19 cellular contexts compared by ENCODE assay signal in the genomic region with DNA sequence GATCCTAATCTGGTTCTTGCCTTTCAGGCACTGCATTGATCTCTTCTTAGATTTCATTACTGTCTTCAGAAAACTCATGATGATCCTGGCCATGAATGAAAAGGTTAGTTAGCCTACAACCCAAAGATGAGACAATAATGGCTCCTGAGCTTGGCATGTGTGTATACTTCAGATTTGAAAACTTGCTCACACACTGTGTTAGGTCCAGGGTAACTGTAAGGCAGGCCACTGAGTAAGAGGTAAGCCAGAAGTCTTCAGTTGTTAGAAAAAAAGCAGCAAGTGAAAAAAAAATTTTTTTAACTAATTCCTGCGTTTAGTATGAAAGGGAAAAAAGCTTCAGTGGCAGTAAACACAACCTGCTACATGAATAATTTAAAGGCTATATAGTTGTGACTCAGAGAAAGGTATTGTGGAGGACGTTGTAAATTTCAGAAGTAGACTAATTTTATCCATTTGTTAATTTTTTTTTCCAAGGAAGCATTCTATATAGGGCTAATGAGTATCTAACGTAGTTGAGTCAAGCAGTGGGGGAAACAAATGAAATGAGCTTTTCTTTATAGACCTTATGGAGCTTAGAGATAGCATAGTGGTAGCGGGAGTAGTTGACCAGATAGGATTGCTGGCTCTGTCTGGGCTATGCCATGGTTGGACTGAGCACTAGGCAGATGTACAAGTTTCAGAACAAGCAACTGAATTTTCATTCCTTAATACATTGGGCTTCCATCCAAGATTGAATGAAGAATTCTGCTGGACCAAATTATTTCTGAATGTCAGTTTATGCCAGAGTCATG. TPM values are rescaled to one million over a fixed set of nuclear protein-coding genes. Genes with fewer than 3 reads are reported as not detected.
DNase-seq lines count a peak whose midpoint lies in the region; ATAC-seq and TF ChIP-seq lines count a peak whose summit lies in the region.
"Had no signal": no experiment of that assay in that cellular context is flagged by ENCODE, and none has a peak within 500 bp of the region (broad histone marks: within the 10 kb centered on the region; RNA-seq: fewer than 3 reads in every experiment).

No MANE protein-coding gene starts in this region.

- H3F3A ChIP-seq in MM.1S (ENCODE audit: insufficient read depth, low read length): peaks cover 16% of the 10 kb centered on the region

- H3K27me3 ChIP-seq in MM.1S (replicated peaks; ENCODE audit: insufficient read depth, low read length): no peaks in the 10 kb centered on the region
- H3K27me3 ChIP-seq: body of pancreas, pancreas had no signal

- no peak for DNase-seq in activated T-cell treated with anti-CD3 and anti-CD28 coated beads, Interleukin-2, amount 50 U/mL, for 4 hours
- DNase-seq in activated T-cell treated with anti-CD3 and anti-CD28 coated beads for 4 hours (no peak), MM.1S (no peak), SW 1271 (lab: John Stamatoyannopoulos, UW) (no peak), NCI-H2107 (lab: John Stamatoyannopoulos, UW) (no peak)
- DNase-seq in activated naive CD8-positive, alpha-beta T cell treated with anti-CD3 and anti-CD28 coated beads, Interleukin-2, amount 50 U/mL, for 24 hours: no peak
- DNase-seq: body of pancreas; effector CD4-positive, alpha-beta T cell; GDM1; hippocampal formation; left cardiac atrium; mucosa of descending colon; NCI-H2081 treated with DMSO at 0.1 percent for 48 hours; NCI-H526 treated with DMSO at 0.1 percent for 48 hours; pancreas had no signal

- H3K9me3 Mint-ChIP-seq in activated T-cell treated with anti-CD3 and anti-CD28 coated beads, Interleukin-2, amount 50 U/mL, for 4 hours: no peaks in the 10 kb centered on the region
- H3K9me3 Mint-ChIP-seq in activated naive CD8-positive, alpha-beta T cell treated with anti-CD3 and anti-CD28 coated beads, Interleukin-2, amount 50 U/mL, for 24 hours: no peaks in the 10 kb centered on the region
- no peaks in the 10 kb centered on the region for H3K9me3 Mint-ChIP-seq in stimulated activated memory B cell treated with anti-CD40 and anti-IgM and Interleukin-4, amounts not matched to agents 10 μg/mL and 1 μg/mL and 100 μg/mL, for 72 hours
- H3K9me3 Mint-ChIP-seq: H9 had no signal

- H3K4me2 ChIP-seq in MM.1S (ENCODE audit: low read depth, low read length): no peak overlapping the region; the same call in 1 of the 2 replicates

- H2AFZ ChIP-seq in MM.1S (ENCODE audit: low read length): no peak overlapping the region

- no peaks in the 10 kb centered on the region for H3K27me3 Mint-ChIP-seq in activated T-cell treated with anti-CD3 and anti-CD28 coated beads, Interleukin-2, amount 50 U/mL, for 4 hours (ENCODE audit: low read depth)
- H3K27me3 Mint-ChIP-seq in activated naive CD8-positive, alpha-beta T cell treated with anti-CD3 and anti-CD28 coated beads, Interleukin-2, amount 50 U/mL, for 24 hours: no peaks in the 10 kb centered on the region
- no peaks in the 10 kb centered on the region for H3K27me3 Mint-ChIP-seq in stimulated activated memory B cell treated with anti-CD40 and anti-IgM and Interleukin-4, amounts not matched to agents 10 μg/mL and 1 μg/mL and 100 μg/mL, for 72 hours

- peaks cover 24% of the 10 kb centered on the region for H3K36me3 ChIP-seq in MM.1S (replicated peaks; ENCODE audit: insufficient read depth, low read length)

- no peaks in the 10 kb centered on the region for H3K9me3 ChIP-seq in MM.1S (replicated peaks; ENCODE audit: insufficient read depth, low read length)
- H3K9me3 ChIP-seq: body of pancreas, mucosa of descending colon, pancreas had no signal

- H3K9me2 ChIP-seq in MM.1S (replicated peaks; ENCODE audit: insufficient read depth, low read length): no peaks in the 10 kb centered on the region

- peaks cover 60% of the 10 kb centered on the region for H3K36me3 Mint-ChIP-seq in activated T-cell treated with anti-CD3 and anti-CD28 coated beads, Interleukin-2, amount 50 U/mL, for 4 hours (ENCODE audit: insufficient read depth)
- H3K36me3 Mint-ChIP-seq in activated naive CD8-positive, alpha-beta T cell treated with anti-CD3 and anti-CD28 coated beads, Interleukin-2, amount 50 U/mL, for 24 hours (ENCODE audit: low read depth): peaks cover 75% of the 10 kb centered on the region
- H3K36me3 Mint-ChIP-seq in stimulated activated memory B cell treated with anti-CD40 and anti-IgM and Interleukin-4, amounts not matched to agents 10 μg/mL and 1 μg/mL and 100 μg/mL, for 72 hours: peaks cover 66% of the 10 kb centered on the region

- H3K4me3 Mint-ChIP-seq in activated T-cell treated with anti-CD3 and anti-CD28 coated beads, Interleukin-2, amount 50 U/mL, for 4 hours: no peak overlapping the region
- H3K4me3 Mint-ChIP-seq in activated naive CD8-positive, alpha-beta T cell treated with anti-CD3 and anti-CD28 coated beads, Interleukin-2, amount 50 U/mL, for 24 hours: peak overlapping the region; percentile 47
- H3K4me3 Mint-ChIP-seq in stimulated activated memory B cell treated with anti-CD40 and anti-IgM and Interleukin-4, amounts not matched to agents 10 μg/mL and 1 μg/mL and 100 μg/mL, for 72 hours: no peak overlapping the region
- H3K4me3 Mint-ChIP-seq: H9 had no signal

- TF ChIP-seq CTCF in MM.1S (IDR thresholded peaks at IDR 0.05; ENCODE audit: low read length): no peak

- peaks cover 50% of the 10 kb centered on the region for H3K4me1 Mint-ChIP-seq in activated T-cell treated with anti-CD3 and anti-CD28 coated beads, Interleukin-2, amount 50 U/mL, for 4 hours (ENCODE audit: low read depth)
- H3K4me1 Mint-ChIP-seq in activated naive CD8-positive, alpha-beta T cell treated with anti-CD3 and anti-CD28 coated beads, Interleukin-2, amount 50 U/mL, for 24 hours: peaks cover 64% of the 10 kb centered on the region
- H3K4me1 Mint-ChIP-seq in stimulated activated memory B cell treated with anti-CD40 and anti-IgM and Interleukin-4, amounts not matched to agents 10 μg/mL and 1 μg/mL and 100 μg/mL, for 72 hours: peaks cover 45% of the 10 kb centered on the region

- no peak overlapping the region for H3K4me3 ChIP-seq in MM.1S (ENCODE audit: low read length)
- H3K4me3 ChIP-seq: body of pancreas, mucosa of descending colon, pancreas had no signal

- peak; percentile 51 to 64 for ATAC-seq in activated T-cell treated with anti-CD3 and anti-CD28 coated beads, Interleukin-2, amount 50 U/mL, for 4 hours
- peak; percentile 51 for ATAC-seq in activated naive CD8-positive, alpha-beta T cell treated with anti-CD3 and anti-CD28 coated beads, Interleukin-2, amount 50 U/mL, for 24 hours
- ATAC-seq in stimulated activated memory B cell treated with anti-CD40 and anti-IgM and Interleukin-4, amounts not matched to agents 10 μg/mL and 1 μg/mL and 100 μg/mL, for 72 hours: peak; percentile 10
- no peak for ATAC-seq in GM19324 (IDR thresholded peaks at IDR 0.05; ENCODE audit: low FRiP score, unreplicated experiment)
- ATAC-seq: body of pancreas, left cardiac atrium, mucosa of descending colon, pancreas, SK-N-SH treated with all-trans-retinoic acid at 6 μM for 48 hours had no signal

- H3K27ac ChIP-seq in MM.1S (ENCODE audit: low read length): peak overlapping the region; percentile 19; the same call in 1 of the 2 replicates
- H3K27ac ChIP-seq: body of pancreas, pancreas had no signal

- H3K27ac Mint-ChIP-seq in activated naive CD8-positive, alpha-beta T cell treated with anti-CD3 and anti-CD28 coated beads, Interleukin-2, amount 50 U/mL, for 24 hours: peak overlapping the region; percentile 93
- H3K27ac Mint-ChIP-seq in stimulated activated memory B cell treated with anti-CD40 and anti-IgM and Interleukin-4, amounts not matched to agents 10 μg/mL and 1 μg/mL and 100 μg/mL, for 72 hours: peak overlapping the region; percentile 60

- H3K79me2 ChIP-seq in MM.1S (ENCODE audit: low read length): peaks cover 28% of the 10 kb centered on the region

- H4K20me1 ChIP-seq in MM.1S (ENCODE audit: insufficient read depth, low read length): no peaks in the 10 kb centered on the region; the same call in 1 of the 2 replicates

- H3K9ac ChIP-seq in MM.1S (ENCODE audit: low read length): no peak overlapping the region

- H3K4me1 ChIP-seq in MM.1S (ENCODE audit: low read length): peaks cover 27% of the 10 kb centered on the region
- H3K4me1 ChIP-seq: body of pancreas, pancreas had no signal

RNA-seq across cellular contexts. Expression of a gene that starts 20.5 kb away (rescaled TPM):
- 100 to 1,000 TPM; 383 to 509 (median 438) TPM for total RNA-seq in activated T-cell treated with anti-CD3 and anti-CD28 coated beads, Interleukin-2, amount 50 U/mL, for 4 hours

RNA-seq across cellular contexts. Expression of a gene that starts 54.7 kb away (rescaled TPM):
- 10 to 100 TPM; 22.1 to 24.0 (median 23.6) TPM for total RNA-seq in activated T-cell treated with anti-CD3 and anti-CD28 coated beads, Interleukin-2, amount 50 U/mL, for 4 hours
